ENCODE assay signal across 29 cellular contexts in genomic region chr17:33202011-33202410, GRCh38.
A peak's percentile ranks its signal among the peaks of the same experiment; 100 is the strongest.
DNase-seq lines count a peak whose midpoint lies in the region; ATAC-seq and TF ChIP-seq lines count a peak whose summit lies in the region.
"Had no signal": no experiment of that assay in that cellular context is flagged by ENCODE, and none has a peak within 500 bp of the region (broad histone marks: within the 10 kb centered on the region; RNA-seq: fewer than 3 reads in every experiment).

No MANE protein-coding gene starts in this region.

- no peak overlapping the region for H2AFZ ChIP-seq in OCI-LY3 (ENCODE audit: low read depth, low read length)
- H2AFZ ChIP-seq: parathyroid adenoma had no signal

- H3K9ac ChIP-seq in OCI-LY3 (ENCODE audit: low read length): no peak overlapping the region
- H3K9ac ChIP-seq: BLaER1, parathyroid adenoma had no signal

- no peak overlapping the region for H3K27ac ChIP-seq in left ventricle myocardium inferior (replicated peaks)
- H3K27ac ChIP-seq in OCI-LY3 (ENCODE audit: low read length): no peak overlapping the region
- no peak overlapping the region for H3K27ac ChIP-seq in foreskin keratinocyte
- H3K27ac ChIP-seq: BLaER1, epithelial cell of prostate, parathyroid adenoma, spleen, tibial nerve had no signal

- TF ChIP-seq CTCF in left ventricle myocardium inferior (IDR thresholded peaks at IDR 0.05; ENCODE audit: borderline replicate concordance) (peak; percentile 12), OCI-LY3 (IDR thresholded peaks at IDR 0.05; ENCODE audit: low read depth, low read length) (peak; percentile 10; the same call in 1 of the 2 replicates), foreskin keratinocyte (conservative IDR thresholded peaks at IDR 0.05) (peak; percentile 2)

- H3K4me3 ChIP-seq in left ventricle myocardium inferior (no peak overlapping the region), OCI-LY3 (ENCODE audit: low read length) (no peak overlapping the region)
- H3K4me3 ChIP-seq: BLaER1, K562, spleen, tibial nerve had no signal

- H3K9me3 ChIP-seq in left ventricle myocardium inferior (replicated peaks): no peaks in the 10 kb centered on the region
- H3K9me3 ChIP-seq in OCI-LY3 (ENCODE audit: insufficient read depth, low read length): no peaks in the 10 kb centered on the region
- H3K9me3 ChIP-seq: BLaER1, spleen, tibial nerve had no signal

- DNase-seq in left ventricle myocardium inferior: no peak
- DNase-seq in left ventricle myocardium superior: no peak
- DNase-seq in foreskin keratinocyte: no peak
- no peak for DNase-seq in HuH-7.5 (ENCODE audit: low spot score)
- DNase-seq: ACHN; activated CD4-positive, alpha-beta T cell treated with anti-CD3 and anti-CD28 coated beads, Interleukin-2, amount 50 U/mL, for 48 hours; activated CD8-positive, alpha-beta memory T cell treated with anti-CD3 and anti-CD28 coated beads, Interleukin-2, amount 50 U/mL, for 4 hours; activated naive CD4-positive, alpha-beta T cell treated with anti-CD3 and anti-CD28 coated beads for 36 hours; COR-L47; DND-41; head of caudate nucleus; left cardiac atrium; NCI-H1417 treated with DMSO at 0.1 percent for 48 hours; NCI-H2081; NK-92 treated with Interleukin-12 subunit alpha and Interleukin-12 subunit beta, amount 100 ng/mL, for 24 hours; right cardiac atrium; spleen; SW 1271; T1000 had no signal

- H3K36me3 ChIP-seq in left ventricle myocardium inferior: no peaks in the 10 kb centered on the region
- H3K36me3 ChIP-seq in OCI-LY3 (replicated peaks; ENCODE audit: low read depth, low read length): no peaks in the 10 kb centered on the region
- H3K36me3 ChIP-seq: BLaER1, spleen, tibial nerve had no signal

- H3K4me1 ChIP-seq in left ventricle myocardium inferior (no peaks in the 10 kb centered on the region), OCI-LY3 (ENCODE audit: low read length) (no peaks in the 10 kb centered on the region), foreskin keratinocyte (peaks cover 3% of the 10 kb centered on the region)
- H3K4me1 ChIP-seq: BLaER1, parathyroid adenoma, spleen, tibial nerve had no signal

- H3K4me2 ChIP-seq in OCI-LY3 (ENCODE audit: low read length): no peak overlapping the region
- H3K4me2 ChIP-seq: BLaER1 had no signal

- no peak for ATAC-seq in left ventricle myocardium superior
- no peak for ATAC-seq in foreskin keratinocyte
- no peak for ATAC-seq in GM21360 (IDR thresholded peaks at IDR 0.05; ENCODE audit: unreplicated experiment)
- no peak for ATAC-seq in GM18907 (IDR thresholded peaks at IDR 0.05; ENCODE audit: unreplicated experiment)
- ATAC-seq: activated CD4-positive, CD25-positive, alpha-beta regulatory T cell treated with anti-CD3 and anti-CD28 coated beads, Interleukin-2, amount 50 U/mL, for 24 hours; K562; left cardiac atrium; Panc1; right cardiac atrium had no signal

- no peaks in the 10 kb centered on the region for H4K20me1 ChIP-seq in OCI-LY3 (ENCODE audit: insufficient read depth, low read length)
- H4K20me1 ChIP-seq: BLaER1 had no signal

- H3K27me3 ChIP-seq in left ventricle myocardium inferior (ENCODE audit: low read depth): peaks cover 98% of the 10 kb centered on the region
- peaks cover 20% of the 10 kb centered on the region for H3K27me3 ChIP-seq in OCI-LY3 (ENCODE audit: low read depth, low read length)
- H3K27me3 ChIP-seq in foreskin keratinocyte: peaks cover 2% of the 10 kb centered on the region
- H3K27me3 ChIP-seq: BLaER1, tibial nerve had no signal

- H3K79me2 ChIP-seq in OCI-LY3 (ENCODE audit: low read length): no peaks in the 10 kb centered on the region
- H3K79me2 ChIP-seq: parathyroid adenoma had no signal

- intact Hi-C loops in left ventricle myocardium inferior (cut with micrococcal nuclease): no loop called here
- intact Hi-C loops in left ventricle myocardium superior (cut with micrococcal nuclease): no loop called here
